In the genomic region with DNA sequence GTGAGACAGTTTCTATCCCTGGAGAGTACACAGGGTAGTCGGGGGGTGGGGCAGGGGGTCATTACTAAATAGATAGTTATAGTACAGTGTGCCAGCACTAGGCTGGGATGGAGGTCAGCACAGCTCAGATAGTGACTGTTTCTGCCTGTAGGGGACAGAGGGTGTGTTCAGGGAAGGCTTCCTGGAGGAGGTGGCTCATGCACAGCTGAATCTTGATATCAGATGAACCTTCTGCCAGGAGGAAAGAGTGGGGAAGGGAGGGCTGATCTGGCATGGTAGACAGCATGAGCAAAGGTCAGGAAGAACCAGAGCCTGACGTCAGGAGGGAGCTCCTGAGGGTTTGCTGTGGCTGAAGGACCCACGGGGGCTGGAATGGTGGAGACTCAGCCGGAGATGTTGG, we compare ENCODE assay signal across 22 cellular contexts. TPM values are rescaled to one million over a fixed set of nuclear protein-coding genes. Genes with fewer than 3 reads are reported as not detected.
DNase-seq lines count a peak whose midpoint lies in the region; ATAC-seq and TF ChIP-seq lines count a peak whose summit lies in the region.
"Had no signal": no experiment of that assay in that cellular context is flagged by ENCODE, and none has a peak within 500 bp of the region (broad histone marks: within the 10 kb centered on the region; RNA-seq: fewer than 3 reads in every experiment).

No MANE protein-coding gene starts in this region.

- no peaks in the 10 kb centered on the region for H4K20me1 ChIP-seq in Karpas-422 (ENCODE audit: insufficient read depth, low read depth, low read length)
- no peaks in the 10 kb centered on the region for H4K20me1 ChIP-seq in H9 (ENCODE audit: control insufficient read depth, insufficient read depth, insufficient read length)

- CTCF ChIA-PET in activated naive CD4-positive, alpha-beta T cell treated with anti-CD3 and anti-CD28 coated beads, Interleukin-2, amount 10 ng/mL, durations not matched to agents 7 days and 5 days (lab: Charles Lee), result no interaction called here

- H4K5ac ChIP-seq in H9 (ENCODE audit: insufficient read length, low read depth, low read length), result no peak overlapping the region

- H3K14ac ChIP-seq in H9 (ENCODE audit: insufficient read depth, low read length), result no peak overlapping the region

- peaks cover 6% of the 10 kb centered on the region for H3K36me3 Mint-ChIP-seq in activated naive CD4-positive, alpha-beta T cell treated with anti-CD3 and anti-CD28 coated beads, Interleukin-2, amount 10 ng/mL, durations not matched to agents 7 days and 5 days
- H3K36me3 Mint-ChIP-seq in endothelial cell (ENCODE audit: low read depth, unreplicated experiment) (peaks cover 9% of the 10 kb centered on the region), H9 (ENCODE audit: insufficient read depth in 1 of 3, low read depth in 3 of 3) (peaks cover 5 to 50% (median 13%) of the 10 kb centered on the region in 3 experiments; a peak in 5 of 7 replicates)

- peaks cover 15% of the 10 kb centered on the region for H3K27me3 Mint-ChIP-seq in activated naive CD4-positive, alpha-beta T cell treated with anti-CD3 and anti-CD28 coated beads, Interleukin-2, amount 10 ng/mL, durations not matched to agents 7 days and 5 days
- peaks cover 10% of the 10 kb centered on the region for H3K27me3 Mint-ChIP-seq in endothelial cell (ENCODE audit: unreplicated experiment)
- no peaks in the 10 kb centered on the region for H3K27me3 Mint-ChIP-seq in H9 (ENCODE audit: low read depth)

- no peaks in the 10 kb centered on the region for H3K27me3 ChIP-seq in Karpas-422 (ENCODE audit: low read length)
- H3K27me3 ChIP-seq in spleen (replicated peaks in 1 of 7), result no peaks in the 10 kb centered on the region
- H3K27me3 ChIP-seq in H9 (ENCODE audit: insufficient read depth, low read length), result no peaks in the 10 kb centered on the region
- H3K27me3 ChIP-seq: BLaER1 treated with 17β-estradiol and CSF1 and Interleukin-3, amounts not matched to agents 10 nM and 100 nM; MG63 had no signal

- H3K79me2 ChIP-seq in Karpas-422 (ENCODE audit: low read length), result no peaks in the 10 kb centered on the region
- no peaks in the 10 kb centered on the region for H3K79me2 ChIP-seq in H9 (ENCODE audit: insufficient read depth, low read length)

- H2AFZ ChIP-seq in Karpas-422 (ENCODE audit: low read length) (no peak overlapping the region), H9 (ENCODE audit: low read length) (no peak overlapping the region)

- H3K23me2 ChIP-seq in H9 (ENCODE audit: insufficient read length, low read depth, low read length, poor library complexity, severe bottlenecking), result no peaks in the 10 kb centered on the region

- no peaks in the 10 kb centered on the region for H3K79me1 ChIP-seq in H9 (ENCODE audit: insufficient read depth, low read depth, low read length, poor library complexity, severe bottlenecking)

- peak overlapping the region; percentile 31; the same call in 1 of the 2 replicates for H3K27ac ChIP-seq in Karpas-422 (ENCODE audit: low read length)
- no peak overlapping the region for H3K27ac ChIP-seq in spleen
- H3K27ac ChIP-seq in H9 (ENCODE audit: insufficient read length, low read depth, low read length), result no peak overlapping the region
- H3K27ac ChIP-seq: 22Rv1 had no signal

- H3K9me3 ChIP-seq in Karpas-422 (ENCODE audit: low read length), result no peaks in the 10 kb centered on the region
- H3K9me3 ChIP-seq in spleen, result no peaks in the 10 kb centered on the region
- H3K9me3 ChIP-seq in H9 (ENCODE audit: control insufficient read depth, low read depth, low read length), result no peaks in the 10 kb centered on the region
- H3K9me3 ChIP-seq: BLaER1 treated with 17β-estradiol and CSF1 and Interleukin-3, amounts not matched to agents 10 nM and 100 nM; MG63; SK-N-SH had no signal

- H3K4me3 ChIP-seq in Karpas-422 (ENCODE audit: low read length) (no peak overlapping the region), spleen (no peak overlapping the region)
- H3K4me3 ChIP-seq: BLaER1 treated with 17β-estradiol and CSF1 and Interleukin-3, amounts not matched to agents 10 nM and 100 nM; MG63 had no signal

- no peak for ATAC-seq in SK-N-SH treated with all-trans-retinoic acid at 6 μM for 48 hours
- ATAC-seq: Panc1 had no signal

- H2BK20ac ChIP-seq in H9 (ENCODE audit: low read depth, low read length, poor library complexity, severe bottlenecking), result no peak overlapping the region

- WGBS in spleen, 5 donors, result 69 to 81% (median 72%) methylated on average over 4 of the region's 4 CpGs
- WGBS in H9 (ENCODE audit: extremely low coverage, insufficient read length, low lambda C conversion rate), result no CpG with 5 or more reads among the region's 4 CpGs

- no peak overlapping the region for H4K8ac ChIP-seq in H9 (replicated peaks; ENCODE audit: insufficient read length, low read depth, low read length)

- no peaks in the 10 kb centered on the region for H3K9me2 ChIP-seq in Karpas-422 (replicated peaks; ENCODE audit: insufficient read depth, low read length)
- H3K9me2 ChIP-seq: SK-N-SH had no signal

- H3K4me3 Mint-ChIP-seq in activated naive CD4-positive, alpha-beta T cell treated with anti-CD3 and anti-CD28 coated beads, Interleukin-2, amount 10 ng/mL, durations not matched to agents 7 days and 5 days, result no peak overlapping the region
- H3K4me3 Mint-ChIP-seq in endothelial cell (ENCODE audit: unreplicated experiment), result peak overlapping the region; percentile 19
- H3K4me3 Mint-ChIP-seq in H9, result no peak overlapping the region

- no peak overlapping the region for H3K23ac ChIP-seq in H9 (ENCODE audit: insufficient read length, low read depth, low read length)

- H3K4me1 ChIP-seq in Karpas-422 (ENCODE audit: low read length) (peaks cover 62% of the 10 kb centered on the region), spleen (peaks cover 30 to 38% (median 37%) of the 10 kb centered on the region in 6 donors), H9 (ENCODE audit: insufficient read depth, low read length) (no peaks in the 10 kb centered on the region)

- TF ChIP-seq POLR2A in spleen (IDR thresholded peaks at IDR 0.05), result no peak

- H3K27ac Mint-ChIP-seq in activated naive CD4-positive, alpha-beta T cell treated with anti-CD3 and anti-CD28 coated beads, Interleukin-2, amount 10 ng/mL, durations not matched to agents 7 days and 5 days, result peak overlapping the region; percentile 10
- H3K27ac Mint-ChIP-seq in endothelial cell (ENCODE audit: unreplicated experiment), result no peak overlapping the region
- peak overlapping the region in 1 of 3 experiments; percentile 59; a peak in 2 of 7 replicates for H3K27ac Mint-ChIP-seq in H9

- H3T11ph ChIP-seq in H9 (ENCODE audit: low read length), result no peak overlapping the region

- no peak overlapping the region for H4K91ac ChIP-seq in H9 (ENCODE audit: insufficient read length, low read depth, low read length)

- no peak overlapping the region for H2BK12ac ChIP-seq in H9 (ENCODE audit: insufficient read length, low read depth, low read length)

- H2AK5ac ChIP-seq in H9 (ENCODE audit: insufficient read length, low read length), result no peak overlapping the region

- intact Hi-C loops in spleen (cut with DNase I; ENCODE audit: low total_unique reads), result no loop called here

- no peak overlapping the region for H2BK5ac ChIP-seq in H9 (ENCODE audit: insufficient read length, low read length)

- no peak overlapping the region for H3K4ac ChIP-seq in H9 (ENCODE audit: low read depth, low read length)

- H3K9ac ChIP-seq in Karpas-422 (ENCODE audit: low read length), result no peak overlapping the region
- H3K9ac ChIP-seq in H9 (ENCODE audit: extremely low read depth, insufficient read length, low read length), result no peak overlapping the region
- H3K9ac ChIP-seq: BLaER1 treated with 17β-estradiol and CSF1 and Interleukin-3, amounts not matched to agents 10 nM and 100 nM; SK-N-SH had no signal

- H3K36me3 ChIP-seq in Karpas-422 (ENCODE audit: insufficient read depth, low read length), result 0 out of 2 replicates have a peak, but pooled peaks cover 2% of the 10 kb centered on the region
- peaks cover 0 to 67% (median 11%) of the 10 kb centered on the region in 6 donors for H3K36me3 ChIP-seq in spleen

- H2BK15ac ChIP-seq in H9 (ENCODE audit: low read depth, low read length), result no peak overlapping the region

- no peak overlapping the region for H3K4me2 ChIP-seq in Karpas-422 (ENCODE audit: low read depth, low read length, poor library complexity, severe bottlenecking)
- H3K4me2 ChIP-seq in H9 (ENCODE audit: insufficient read depth, insufficient read length, low read length), result no peak overlapping the region
- H3K4me2 ChIP-seq: BLaER1 treated with 17β-estradiol and CSF1 and Interleukin-3, amounts not matched to agents 10 nM and 100 nM; SK-N-SH had no signal

- H2BK120ac ChIP-seq in H9 (ENCODE audit: low read depth, low read length, poor library complexity, severe bottlenecking), result no peak overlapping the region

- TF ChIP-seq CTCF in endothelial cell (IDR thresholded peaks at IDR 0.05; ENCODE audit: unreplicated experiment) (no peak), spleen (IDR thresholded peaks at IDR 0.05 in 8 of 11, conservative IDR thresholded peaks at IDR 0.05 in 3 of 11) (no peak), H9 (conservative IDR thresholded peaks at IDR 0.05) (no peak)

- H3K9me3 Mint-ChIP-seq in activated naive CD4-positive, alpha-beta T cell treated with anti-CD3 and anti-CD28 coated beads, Interleukin-2, amount 10 ng/mL, durations not matched to agents 7 days and 5 days, result no peaks in the 10 kb centered on the region
- H3K9me3 Mint-ChIP-seq in endothelial cell (ENCODE audit: unreplicated experiment) (no peaks in the 10 kb centered on the region), H9 (no peaks in the 10 kb centered on the region)

- DNase-seq in activated naive CD4-positive, alpha-beta T cell treated with anti-CD3 and anti-CD28 coated beads, Interleukin-2, amount 10 ng/mL, durations not matched to agents 7 days and 5 days, result no peak
- DNase-seq in activated naive CD4-positive, alpha-beta T cell treated with anti-CD3 and anti-CD28 coated beads, Interleukin-2, amount 50 U/mL, for 16 hours, result no peak
- no peak for DNase-seq in Karpas-422
- no peak for DNase-seq in endothelial cell (ENCODE audit: low spot score)
- DNase-seq in spleen, result peak; percentile 4
- no peak for DNase-seq in NCI-H1048 (lab: John Stamatoyannopoulos, UW)
- no peak for DNase-seq in H9
- DNase-seq: H7, KG1, MG63, NCI-H1105, NCI-H187, NCI-H2171, NCI-H82, Right ventricle myocardium superior, SK-N-SH had no signal

- peaks cover 6% of the 10 kb centered on the region for H3K4me1 Mint-ChIP-seq in activated naive CD4-positive, alpha-beta T cell treated with anti-CD3 and anti-CD28 coated beads, Interleukin-2, amount 10 ng/mL, durations not matched to agents 7 days and 5 days
- peaks cover 28% of the 10 kb centered on the region for H3K4me1 Mint-ChIP-seq in endothelial cell (ENCODE audit: unreplicated experiment)
- H3K4me1 Mint-ChIP-seq in H9, result no peaks in the 10 kb centered on the region

- no peak overlapping the region for H3K56ac ChIP-seq in H9 (ENCODE audit: insufficient read length, low read depth, low read length)

- no peak overlapping the region for H3K18ac ChIP-seq in H9 (ENCODE audit: insufficient read length, low read depth, low read length)

TF ChIP-seq in SK-N-SH treated with all-trans-retinoic acid at 6 μM for 48 hours, 23 proteins besides CTCF, POLR2A, EP300 and RAD21 (continues in another document):
- TF ChIP-seq ZFP3 (CRISPR knock-in tag; IDR thresholded peaks at IDR 0.05) (no peak), ZNF70 (CRISPR knock-in tag; IDR thresholded peaks at IDR 0.05) (no peak), ESRRG (CRISPR knock-in tag; IDR thresholded peaks at IDR 0.05) (no peak)

RNA-seq across cellular contexts. Expression of a gene that starts 56.6 kb away (rescaled TPM):
- not detected in 2 replicates for total RNA-seq in Karpas-422 (2014; rRNA removed; shearing (Covaris generic); ENCODE audit: low replicate concordance)
- total RNA-seq in endothelial cell (ENCODE audit: unreplicated experiment), result not detected
- not detected for total RNA-seq in spleen
- polyA plus RNA-seq in spleen, result not detected
- total RNA-seq in H9 (2021), result not detected in 2 replicates
- total RNA-seq: H7, HT1080, NCI-H460, Right ventricle myocardium superior had no signal
- polyA plus RNA-seq: SK-N-SH had no signal
